Comparison of ENCODE assay signal across 23 cellular contexts in the genomic region with DNA sequence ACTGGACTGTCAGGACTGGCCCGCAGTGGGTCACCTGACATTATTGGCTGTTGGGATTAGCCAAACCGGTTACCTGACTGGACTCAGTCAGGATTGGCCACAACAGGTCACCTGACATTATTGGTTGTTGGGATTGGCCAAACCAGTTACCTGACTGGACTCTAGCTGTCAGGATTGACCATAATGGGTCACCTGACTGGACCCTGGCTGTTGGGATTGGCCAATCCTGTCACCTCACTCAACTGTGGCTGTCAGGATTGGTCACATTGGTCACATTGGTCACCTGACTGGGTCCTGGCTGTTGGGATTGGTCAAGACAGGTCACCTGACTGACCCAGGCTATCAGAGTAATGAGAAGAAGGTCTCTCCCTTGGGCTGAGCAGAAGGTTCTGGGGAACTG.
"Had no signal": no experiment of that assay in that cellular context is flagged by ENCODE, and none has a peak within 500 bp of the region (broad histone marks: within the 10 kb centered on the region; RNA-seq: fewer than 3 reads in every experiment).

No MANE protein-coding gene starts in this region.

- DNase-seq: Karpas-422, KG1, MG63, NCI-H1092 treated with DMSO at 0.1 percent for 48 hours, NCI-H1436, NCI-H187, NCI-H2029, NCI-H2081 treated with DMSO at 0.1 percent for 48 hours, NCI-H2171, NCI-H226, NCI-H446, NCI-H510A, NCI-H524 treated with DMSO at 0.1 percent for 48 hours, NCI-H69, NCI-H774, Right ventricle myocardium superior, RPMI8226, SIG-M5 had no signal

- H3K36me3 ChIP-seq: MG63, SJSA1 had no signal

- H3K27ac ChIP-seq: HL-60, SJSA1, SK-N-MC had no signal

- H3K9me3 ChIP-seq: SJSA1 had no signal

- H3K4me3 ChIP-seq: MG63, SJSA1, SK-N-MC had no signal

- FAIRE-seq: HTR-8/SVneo, RCC 7860 had no signal

- H3K4me1 ChIP-seq: SJSA1 had no signal

- H3K27me3 ChIP-seq: SJSA1 had no signal
